Comparison of ENCODE assay signal across 8 cellular contexts in genomic region chr1:171226757-171227370, GRCh38. TPM values are rescaled to one million over a fixed set of nuclear protein-coding genes. Genes with fewer than 3 reads are reported as not detected.
DNase-seq lines count a peak whose midpoint lies in the region; ATAC-seq and TF ChIP-seq lines count a peak whose summit lies in the region.

No MANE protein-coding gene starts in this region.

- no peak overlapping the region for H3K4me3 ChIP-seq in Jurkat, Clone E6-1 (ENCODE audit: low read length)
- H3K4me3 ChIP-seq in tibial artery: no peak overlapping the region

- H3K36me3 ChIP-seq in tibial artery: no peaks in the 10 kb centered on the region

- H3K27me3 Mint-ChIP-seq in brain: peaks cover 2% of the 10 kb centered on the region

- H3K4me1 Mint-ChIP-seq in brain: peaks cover 21% of the 10 kb centered on the region

- ATAC-seq in activated naive CD4-positive, alpha-beta T cell treated with anti-CD3 and anti-CD28 coated beads, Interleukin-2, amount 50 U/mL, for 72 hours: peak; percentile 31 to 77
- ATAC-seq in GM21737 (IDR thresholded peaks at IDR 0.05; ENCODE audit: unreplicated experiment): peak; percentile 64

- no peak overlapping the region for H3K27ac ChIP-seq in tibial artery

- intact Hi-C loops in tibial artery (cut with DNase I; ENCODE audit: low total_unique reads): loop anchor here (5.0 kb wide), 2 partner anchors 145 to 260 kb away; no protein-coding TSS in a partner anchor

- H3K9me3 ChIP-seq in tibial artery: no peaks in the 10 kb centered on the region

- H3K27ac Mint-ChIP-seq in activated naive CD4-positive, alpha-beta T cell treated with anti-CD3 and anti-CD28 coated beads, Interleukin-2, amount 50 U/mL, for 72 hours: no peak overlapping the region
- peak overlapping the region in 1 of 5 experiments; percentile 58 for H3K27ac Mint-ChIP-seq in brain

- peak in 1 of 2 donors; percentile 4 for DNase-seq in activated naive CD4-positive, alpha-beta T cell treated with anti-CD3 and anti-CD28 coated beads, Interleukin-2, amount 50 U/mL, for 72 hours (ENCODE audit: low spot score in 2 of 2)
- no peak for DNase-seq in activated naive CD4-positive, alpha-beta T cell treated with Interleukin-2 at 50 U/mL for 16 hours
- DNase-seq in Jurkat, Clone E6-1 (ENCODE audit: low read depth, low spot score): peak; percentile 49
- DNase-seq in NOMO-1 treated with dmso at 0.1 percent for 144 hours (lab: John Stamatoyannopoulos, UW; ENCODE audit: unreplicated experiment) (peak; percentile 13), iris pigment epithelial cell (ENCODE audit: low read depth) (peak; percentile 80), tibial artery (no peak)

- H3K36me3 Mint-ChIP-seq in activated naive CD4-positive, alpha-beta T cell treated with anti-CD3 and anti-CD28 coated beads, Interleukin-2, amount 50 U/mL, for 72 hours: no peaks in the 10 kb centered on the region
- H3K36me3 Mint-ChIP-seq in brain: no peaks in the 10 kb centered on the region

- H3K9me3 Mint-ChIP-seq in activated naive CD4-positive, alpha-beta T cell treated with anti-CD3 and anti-CD28 coated beads, Interleukin-2, amount 50 U/mL, for 72 hours: no peaks in the 10 kb centered on the region
- no peaks in the 10 kb centered on the region for H3K9me3 Mint-ChIP-seq in brain

- no peak overlapping the region for H3K4me3 Mint-ChIP-seq in brain

- H3K27me3 ChIP-seq in tibial artery: no peaks in the 10 kb centered on the region

- TF ChIP-seq CTCF in brain (conservative IDR thresholded peaks at IDR 0.05) (peak; percentile 88 to 91), tibial artery (IDR thresholded peaks at IDR 0.05) (peak; percentile 84 to 89)

- peaks cover 0 to 35% (median 20%) of the 10 kb centered on the region in 4 donors for H3K4me1 ChIP-seq in tibial artery

RNA-seq across cellular contexts. Expression of gene FMO1, which starts 21.4 kb away (rescaled TPM):
- total RNA-seq in activated naive CD4-positive, alpha-beta T cell treated with anti-CD3 and anti-CD28 coated beads, Interleukin-2, amount 50 U/mL, for 72 hours: not detected
- not detected for polyA plus RNA-seq in Jurkat, Clone E6-1 (2012; ENCODE audit: insufficient read depth, insufficient read length)
- polyA plus RNA-seq in brain (ENCODE audit: insufficient read depth, low read depth, low replicate concordance): 0.58 TPM

RNA-seq across cellular contexts. Expression of gene FMO2, which starts 41.8 kb away (rescaled TPM):
- total RNA-seq in activated naive CD4-positive, alpha-beta T cell treated with anti-CD3 and anti-CD28 coated beads, Interleukin-2, amount 50 U/mL, for 72 hours: not detected
- polyA plus RNA-seq in Jurkat, Clone E6-1 (2012; ENCODE audit: insufficient read depth, insufficient read length): not detected
- polyA plus RNA-seq in brain (ENCODE audit: insufficient read depth, low read depth, low replicate concordance): 0.24 TPM

Comparison
In these comparisons a context has a peak if more than half of its experiments do, and no peak if none do; other contexts are left out.
1. DNase-seq: peak in Jurkat, Clone E6-1 (single experiment), NOMO-1 treated with dmso at 0.1 percent for 144 hours (single experiment) and iris pigment epithelial cell (single experiment); none in activated naive CD4-positive, alpha-beta T cell treated with Interleukin-2 at 50 U/mL for 16 hours (single experiment) and tibial artery (0 of 2).